1 cellular context compared by ENCODE assay signal in genomic region chr3:37824954-37825328, GRCh38.
TF ChIP-seq lines count a peak whose summit lies in the region.

No MANE protein-coding gene starts in this region.

TF ChIP-seq in GM23338, 12 proteins besides CTCF, POLR2A, EP300 and RAD21 (continued from another document):
- TF ChIP-seq REST (IDR thresholded peaks at IDR 0.05; ENCODE audit: unreplicated experiment) (no peak), NANOG (IDR thresholded peaks at IDR 0.05; ENCODE audit: borderline replicate concordance) (no peak), EZH2phosphoT487 (IDR thresholded peaks at IDR 0.05; ENCODE audit: unreplicated experiment) (no peak), ETS1 (IDR thresholded peaks at IDR 0.05) (no peak), ZNF331 (CRISPR knock-in tag; IDR thresholded peaks at IDR 0.05; ENCODE audit: low read depth) (no peak), STAT1 (IDR thresholded peaks at IDR 0.05; ENCODE audit: unreplicated experiment) (no peak), EZH2 (IDR thresholded peaks at IDR 0.05; ENCODE audit: low read depth, unreplicated experiment) (no peak), CREB1 (CRISPR knock-in tag; IDR thresholded peaks at IDR 0.05; ENCODE audit: low read depth) (no peak)
